ENCODE assay signal across 14 cellular contexts in the genomic region with DNA sequence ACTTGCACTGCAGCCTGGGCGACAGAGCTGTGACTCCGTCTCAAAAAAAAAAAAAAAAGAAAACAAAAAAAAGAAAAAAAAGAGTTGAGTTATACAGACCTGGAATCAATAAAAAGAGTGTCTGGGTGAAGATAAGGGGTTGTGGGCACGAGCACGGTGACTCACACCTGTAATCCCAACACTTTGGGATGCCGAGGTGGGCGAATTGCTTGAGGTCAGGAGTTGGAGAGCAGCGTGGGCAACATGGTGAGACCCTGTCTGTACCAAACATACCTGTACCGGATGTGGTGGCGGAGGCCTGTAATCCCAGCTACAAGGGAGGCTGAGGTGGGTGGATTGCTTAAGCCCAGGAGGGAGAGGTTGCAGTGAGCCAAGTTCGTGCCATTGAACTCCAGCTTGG. TPM values are rescaled to one million over a fixed set of nuclear protein-coding genes. Genes with fewer than 3 reads are reported as not detected.
DNase-seq lines count a peak whose midpoint lies in the region; ATAC-seq, FAIRE-seq and TF ChIP-seq lines count a peak whose summit lies in the region.
"Had no signal": no experiment of that assay in that cellular context is flagged by ENCODE, and none has a peak within 500 bp of the region (broad histone marks: within the 10 kb centered on the region; RNA-seq: fewer than 3 reads in every experiment).

No MANE protein-coding gene starts in this region.

- POLR2A ChIA-PET in CD8-positive, alpha-beta T cell (lab: Charles Lee), result interaction anchor here (1.6 kb wide), 1 partner anchor 15 kb away, joined by 4 read pairs; no protein-coding TSS in a partner anchor
- POLR2A ChIA-PET in naive thymus-derived CD8-positive, alpha-beta T cell (lab: Charles Lee), result interaction anchor here (0.6 to 0.7 kb wide), 2 partner anchors 406 to 591 kb away, joined by 3 to 6 read pairs; no protein-coding TSS in a partner anchor

- peak overlapping the region; percentile 62 for H3K27ac Mint-ChIP-seq in CD8-positive, alpha-beta T cell
- H3K27ac Mint-ChIP-seq in H9, result no peak overlapping the region
- H3K27ac Mint-ChIP-seq in activated T-helper 2 cell treated with anti-CD3 and anti-CD28 coated beads, Interferon-gamma antibody, Interleukin-2, Interleukin-4, amounts not matched to agents 10 μg/mL and 5 μg/mL and 100 μg/mL, durations not matched to agents 14 hours and 24 hours and 36 hours, result no peak overlapping the region
- peak overlapping the region in 7 of 10 donors; percentile 50 to 95 (median 84) for H3K27ac Mint-ChIP-seq in naive thymus-derived CD8-positive, alpha-beta T cell

- H3K4me2 ChIP-seq in H9 (ENCODE audit: insufficient read depth, insufficient read length, low read length), result no peak overlapping the region

- no peak overlapping the region for H2AFZ ChIP-seq in H9 (ENCODE audit: low read length)

- no peaks in the 10 kb centered on the region for H3K27me3 Mint-ChIP-seq in CD8-positive, alpha-beta T cell (ENCODE audit: low read depth)
- H3K27me3 Mint-ChIP-seq in H9 (ENCODE audit: low read depth), result no peaks in the 10 kb centered on the region; the same call in none of the 2 replicates
- H3K27me3 Mint-ChIP-seq in activated T-helper 2 cell treated with anti-CD3 and anti-CD28 coated beads, Interferon-gamma antibody, Interleukin-2, Interleukin-4, amounts not matched to agents 10 μg/mL and 5 μg/mL and 100 μg/mL, durations not matched to agents 14 hours and 24 hours and 36 hours (ENCODE audit: low read depth), result no peaks in the 10 kb centered on the region
- H3K27me3 Mint-ChIP-seq in naive thymus-derived CD8-positive, alpha-beta T cell, result no peaks in the 10 kb centered on the region

- H2BK5ac ChIP-seq in H9 (ENCODE audit: insufficient read length, low read length), result no peak overlapping the region

- peaks cover 9% of the 10 kb centered on the region for H3K36me3 Mint-ChIP-seq in CD8-positive, alpha-beta T cell
- peaks cover 5 to 15% (median 11%) of the 10 kb centered on the region in 3 experiments; a peak in 6 of 7 replicates for H3K36me3 Mint-ChIP-seq in H9 (ENCODE audit: insufficient read depth in 1 of 3, low read depth in 3 of 3)
- peaks cover 28% of the 10 kb centered on the region for H3K36me3 Mint-ChIP-seq in activated T-helper 2 cell treated with anti-CD3 and anti-CD28 coated beads, Interferon-gamma antibody, Interleukin-2, Interleukin-4, amounts not matched to agents 10 μg/mL and 5 μg/mL and 100 μg/mL, durations not matched to agents 14 hours and 24 hours and 36 hours (ENCODE audit: low read depth)
- H3K36me3 Mint-ChIP-seq in naive thymus-derived CD8-positive, alpha-beta T cell, result peaks cover 0 to 10% (median 0%) of the 10 kb centered on the region in 3 donors

- H3K79me2 ChIP-seq in H9 (ENCODE audit: insufficient read depth, low read length), result peaks cover 13% of the 10 kb centered on the region; the same call in 1 of the 2 replicates

- no peak overlapping the region for H4K91ac ChIP-seq in H9 (ENCODE audit: insufficient read length, low read depth, low read length)

- peaks cover 15% of the 10 kb centered on the region for H3K4me1 ChIP-seq in CD8-positive, alpha-beta T cell (ENCODE audit: insufficient read depth, low read length)
- no peaks in the 10 kb centered on the region; the same call in 1 of the 2 replicates for H3K4me1 ChIP-seq in H9 (ENCODE audit: insufficient read depth, low read length)

- no peaks in the 10 kb centered on the region for H3K9me3 Mint-ChIP-seq in CD8-positive, alpha-beta T cell
- H3K9me3 Mint-ChIP-seq in H9, result no peaks in the 10 kb centered on the region; a peak in 1 of 5 replicates
- H3K9me3 Mint-ChIP-seq in activated T-helper 2 cell treated with anti-CD3 and anti-CD28 coated beads, Interferon-gamma antibody, Interleukin-2, Interleukin-4, amounts not matched to agents 10 μg/mL and 5 μg/mL and 100 μg/mL, durations not matched to agents 14 hours and 24 hours and 36 hours, result no peaks in the 10 kb centered on the region
- H3K9me3 Mint-ChIP-seq in naive thymus-derived CD8-positive, alpha-beta T cell, result no peaks in the 10 kb centered on the region

- no peak overlapping the region for H4K5ac ChIP-seq in H9 (ENCODE audit: insufficient read length, low read depth, low read length)

- H3K79me1 ChIP-seq in H9 (ENCODE audit: insufficient read depth, low read depth, low read length, poor library complexity, severe bottlenecking), result peaks cover 2% of the 10 kb centered on the region

- H3K23me2 ChIP-seq in H9 (ENCODE audit: insufficient read length, low read depth, low read length, poor library complexity, severe bottlenecking), result peaks cover 8% of the 10 kb centered on the region

- H4K8ac ChIP-seq in H9 (replicated peaks; ENCODE audit: insufficient read length, low read depth, low read length), result no peak overlapping the region

- no peak for ATAC-seq in CD8-positive, alpha-beta T cell
- no peak for ATAC-seq in naive thymus-derived CD8-positive, alpha-beta T cell
- ATAC-seq in GM18505 (IDR thresholded peaks at IDR 0.05; ENCODE audit: unreplicated experiment), result no peak

- H3K4me3 ChIP-seq in CD8-positive, alpha-beta T cell (ENCODE audit: low read depth, low read length), result no peak overlapping the region

- H3T11ph ChIP-seq in H9 (ENCODE audit: low read length), result no peak overlapping the region

- H2AK5ac ChIP-seq in H9 (ENCODE audit: insufficient read length, low read length), result no peak overlapping the region

- H3K4me3 Mint-ChIP-seq in CD8-positive, alpha-beta T cell, result peak overlapping the region; percentile 85
- H3K4me3 Mint-ChIP-seq in H9, result peak overlapping the region; percentile 94 to 97
- H3K4me3 Mint-ChIP-seq in activated T-helper 2 cell treated with anti-CD3 and anti-CD28 coated beads, Interferon-gamma antibody, Interleukin-2, Interleukin-4, amounts not matched to agents 10 μg/mL and 5 μg/mL and 100 μg/mL, durations not matched to agents 14 hours and 24 hours and 36 hours (ENCODE audit: low read depth), result peak overlapping the region; percentile 49
- peak overlapping the region in 9 of 10 donors; percentile 25 to 86 (median 71) for H3K4me3 Mint-ChIP-seq in naive thymus-derived CD8-positive, alpha-beta T cell

- H2BK12ac ChIP-seq in H9 (ENCODE audit: insufficient read length, low read depth, low read length), result no peak overlapping the region

- no peak overlapping the region for H3K56ac ChIP-seq in H9 (ENCODE audit: insufficient read length, low read depth, low read length)

- no peak for FAIRE-seq in GM19239 (lab: Jason Lieb, UNC)

- H3K18ac ChIP-seq in H9 (ENCODE audit: insufficient read length, low read depth, low read length), result no peak overlapping the region

- H3K36me3 ChIP-seq in CD8-positive, alpha-beta T cell (ENCODE audit: insufficient read depth, low read length), result peaks cover under 1% of the 10 kb centered on the region
- H3K36me3 ChIP-seq: suprapubic skin had no signal

- peaks cover 28% of the 10 kb centered on the region for H3K4me1 Mint-ChIP-seq in CD8-positive, alpha-beta T cell (ENCODE audit: low read depth)
- H3K4me1 Mint-ChIP-seq in H9, result peaks cover 19 to 22% of the 10 kb centered on the region in 2 experiments
- peaks cover 24% of the 10 kb centered on the region for H3K4me1 Mint-ChIP-seq in activated T-helper 2 cell treated with anti-CD3 and anti-CD28 coated beads, Interferon-gamma antibody, Interleukin-2, Interleukin-4, amounts not matched to agents 10 μg/mL and 5 μg/mL and 100 μg/mL, durations not matched to agents 14 hours and 24 hours and 36 hours (ENCODE audit: low read depth)
- peaks cover 11 to 37% (median 28%) of the 10 kb centered on the region in 4 donors for H3K4me1 Mint-ChIP-seq in naive thymus-derived CD8-positive, alpha-beta T cell

- H3K9ac ChIP-seq in H9 (ENCODE audit: extremely low read depth, insufficient read length, low read length), result no peak overlapping the region

- no peak for DNase-seq in CD8-positive, alpha-beta T cell
- DNase-seq in H9 (no peak), activated gamma-delta T cell (lab: John Stamatoyannopoulos, UW) (no peak), GM19239 (ENCODE audit: insufficient read length, low spot score) (no peak), GM19238 (ENCODE audit: insufficient read length, low spot score) (no peak)
- DNase-seq in activated T-helper 2 cell treated with anti-CD3 and anti-CD28 coated beads, Interferon-gamma antibody, Interleukin-2, Interleukin-4, amounts not matched to agents 10 μg/mL and 5 μg/mL and 100 μg/mL, durations not matched to agents 14 hours and 24 hours and 36 hours (ENCODE audit: low spot score), result no peak
- DNase-seq in naive thymus-derived CD8-positive, alpha-beta T cell, result peak in 1 of 10 donors; percentile 56
- DNase-seq: amniotic stem cell, mammary epithelial cell, NCI-H1092, NCI-H226, SIG-M5 had no signal

- intact Hi-C loops in CD8-positive, alpha-beta T cell (cut with DNase I, micrococcal nuclease), result loop anchor here in 1 of 2 experiments (5.0 kb wide), 1 partner anchor 534 kb away; no protein-coding TSS in a partner anchor
- intact Hi-C loops in activated T-helper 2 cell treated with anti-CD3 and anti-CD28 coated beads, Interferon-gamma antibody, Interleukin-2, Interleukin-4, amounts not matched to agents 10 μg/mL and 5 μg/mL and 100 μg/mL, durations not matched to agents 14 hours and 24 hours and 36 hours (cut with micrococcal nuclease), result loop anchor here (10.0 kb wide), 1 partner anchor 556 kb away; a partner anchor contains a TSS

- no peak overlapping the region for H2BK20ac ChIP-seq in H9 (ENCODE audit: low read depth, low read length, poor library complexity, severe bottlenecking)

- no peak for TF ChIP-seq CTCF in CD8-positive, alpha-beta T cell (IDR thresholded peaks at IDR 0.05)
- no peak for TF ChIP-seq CTCF in H9 (conservative IDR thresholded peaks at IDR 0.05)

- no CpG with 5 or more reads among the region's 10 CpGs for WGBS in H9 (ENCODE audit: extremely low coverage, insufficient read length, low lambda C conversion rate)

- no peaks in the 10 kb centered on the region for H3K27me3 ChIP-seq in CD8-positive, alpha-beta T cell (ENCODE audit: insufficient read depth, low read length)
- H3K27me3 ChIP-seq in H9 (ENCODE audit: insufficient read depth, low read length), result no peaks in the 10 kb centered on the region
- H3K27me3 ChIP-seq: suprapubic skin had no signal

- no peak overlapping the region for H3K4ac ChIP-seq in H9 (ENCODE audit: low read depth, low read length)

- no peak for TF ChIP-seq POLR2A in GM18505 (IDR thresholded peaks at IDR 0.05; ENCODE audit: borderline replicate concordance, extremely low read depth, insufficient read depth, insufficient read length)

- CTCF ChIA-PET in CD8-positive, alpha-beta T cell (lab: Charles Lee), result interaction anchor here (1.0 kb wide), 1 partner anchor 28 kb away, joined by 3 read pairs; no protein-coding TSS in a partner anchor

- H4K20me1 ChIP-seq in H9 (ENCODE audit: control insufficient read depth, insufficient read depth, insufficient read length), result no peaks in the 10 kb centered on the region

- no peak overlapping the region for H3K27ac ChIP-seq in CD8-positive, alpha-beta T cell (ENCODE audit: low read depth, low read length)
- H3K27ac ChIP-seq in H9 (ENCODE audit: insufficient read length, low read depth, low read length), result no peak overlapping the region

- no peak overlapping the region for H2BK15ac ChIP-seq in H9 (ENCODE audit: low read depth, low read length)

- H2BK120ac ChIP-seq in H9 (ENCODE audit: low read depth, low read length, poor library complexity, severe bottlenecking), result no peak overlapping the region

- no peaks in the 10 kb centered on the region for H3K9me3 ChIP-seq in CD8-positive, alpha-beta T cell (ENCODE audit: low read length)
- H3K9me3 ChIP-seq in H9 (ENCODE audit: control insufficient read depth, low read depth, low read length), result no peaks in the 10 kb centered on the region
- H3K9me3 ChIP-seq: suprapubic skin had no signal

- no peak overlapping the region for H3K14ac ChIP-seq in H9 (ENCODE audit: insufficient read depth, low read length)

- H3K23ac ChIP-seq in H9 (ENCODE audit: insufficient read length, low read depth, low read length), result no peak overlapping the region

RNA-seq across cellular contexts. Expression of a gene that starts 1.3 kb away (rescaled TPM):
- total RNA-seq in CD8-positive, alpha-beta T cell, result 10 to 100 TPM; 48.3 to 57.4 TPM
- total RNA-seq in H9 (2021), result 211 and 242 TPM in 2 replicates
- total RNA-seq in activated T-helper 2 cell treated with anti-CD3 and anti-CD28 coated beads, Interferon-gamma antibody, Interleukin-2, Interleukin-4, amounts not matched to agents 10 μg/mL and 5 μg/mL and 100 μg/mL, durations not matched to agents 14 hours and 24 hours and 36 hours, result 299 and 307 TPM in 2 replicates
- 100 to 1,000 TPM; 155 to 158 TPM for total RNA-seq in naive thymus-derived CD8-positive, alpha-beta T cell
- 10 to 100 TPM; 57.1 to 79.1 (median 58.6) TPM for polyA plus RNA-seq in naive thymus-derived CD8-positive, alpha-beta T cell

Comparison
In these comparisons a context has a peak if more than half of its experiments do, and no peak if none do; other contexts are left out.
1. H3K27ac Mint-ChIP-seq: peak in CD8-positive, alpha-beta T cell (single experiment) and naive thymus-derived CD8-positive, alpha-beta T cell (7 of 10); none in H9 (0 of 3) and activated T-helper 2 cell treated with anti-CD3 and anti-CD28 coated beads, Interferon-gamma antibody, Interleukin-2, Interleukin-4, amounts not matched to agents 10 μg/mL and 5 μg/mL and 100 μg/mL, durations not matched to agents 14 hours and 24 hours and 36 hours (single experiment).
2. Peak in every context shown above with its lines, with median percentiles within 50 percentile points of each other: H3K4me3 Mint-ChIP-seq.